14 cellular contexts compared by ENCODE assay signal in the genomic region with DNA sequence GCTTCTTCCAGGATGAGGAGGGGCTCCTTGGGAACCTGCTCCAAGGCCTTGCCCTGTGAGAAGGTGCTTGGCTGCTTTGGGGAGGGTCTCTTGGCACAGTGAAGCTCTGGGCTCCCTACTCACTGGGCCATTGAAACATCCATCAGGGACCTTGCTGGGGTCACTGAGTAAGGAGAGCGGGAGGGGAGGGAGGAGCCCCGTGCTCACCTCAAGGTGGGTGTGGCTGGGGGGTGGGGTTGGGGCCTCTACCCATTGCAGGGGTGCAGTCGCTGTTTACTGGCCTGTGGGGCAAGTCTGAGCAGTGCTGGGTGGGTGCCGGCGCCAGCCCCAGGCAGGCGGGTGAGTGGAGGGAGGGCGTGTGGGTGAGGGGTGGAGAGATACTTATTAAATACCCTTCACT. TPM values are rescaled to one million over a fixed set of nuclear protein-coding genes. Genes with fewer than 3 reads are reported as not detected.
A peak's percentile ranks its signal among the peaks of the same experiment; 100 is the strongest.
DNase-seq lines count a peak whose midpoint lies in the region; ATAC-seq and TF ChIP-seq lines count a peak whose summit lies in the region.
"Had no signal": no experiment of that assay in that cellular context is flagged by ENCODE, and none has a peak within 500 bp of the region (broad histone marks: within the 10 kb centered on the region; RNA-seq: fewer than 3 reads in every experiment).

No MANE protein-coding gene starts in this region.

- no peak for DNase-seq in activated naive CD4-positive, alpha-beta T cell (lab: John Stamatoyannopoulos, UW)
- DNase-seq in WTC11 (ENCODE audit: low spot score): no peak
- peak in 1 of 2 donors; percentile 71 for DNase-seq in left colon
- DNase-seq in mesothelial cell of epicardium (ENCODE audit: low spot score in 2 of 2, unreplicated experiment in 2 of 2): no peak
- no peak for DNase-seq in left lobe of liver (ENCODE audit: low spot score)
- DNase-seq in head of caudate nucleus: no peak
- DNase-seq: activated T-cell treated with anti-CD3 and anti-CD28 coated beads for 4 hours had no signal

- peak overlapping the region; percentile 59 for H3K27ac Mint-ChIP-seq in activated naive CD4-positive, alpha-beta T cell treated with anti-CD3 and anti-CD28 coated beads, Interleukin-2, amount 50 U/mL, for 24 hours
- 0 out of 2 replicates have a peak overlapping the region, but pooled peaks have one; percentile 87 for H3K27ac Mint-ChIP-seq in WTC11
- no peak overlapping the region for H3K27ac Mint-ChIP-seq in mesothelial cell of epicardium
- H3K27ac Mint-ChIP-seq: progenitor cell of endocrine pancreas had no signal

- ATAC-seq in WTC11: peak; percentile 46
- ATAC-seq in left colon: peak; percentile 71
- ATAC-seq in left lobe of liver: no peak
- ATAC-seq: activated CD4-positive, CD25-positive, alpha-beta regulatory T cell treated with anti-CD3 and anti-CD28 coated beads, Interleukin-2, amount 50 U/mL, for 24 hours had no signal

- WGBS in urinary bladder: 67% methylated on average over 7 of the region's 7 CpGs

- H3K4me3 ChIP-seq in urinary bladder (ENCODE audit: low read depth, low read length): no peak overlapping the region

- H3K27me3 Mint-ChIP-seq in activated naive CD4-positive, alpha-beta T cell treated with anti-CD3 and anti-CD28 coated beads, Interleukin-2, amount 50 U/mL, for 24 hours: no peaks in the 10 kb centered on the region
- H3K27me3 Mint-ChIP-seq in WTC11 (ENCODE audit: low read depth) (peaks cover 2% of the 10 kb centered on the region; the same call in 1 of the 2 replicates), mesothelial cell of epicardium (ENCODE audit: low read depth) (no peaks in the 10 kb centered on the region)

- H3K4me1 ChIP-seq in urinary bladder (ENCODE audit: insufficient read depth): no peaks in the 10 kb centered on the region

- no peak overlapping the region for H3K4me3 Mint-ChIP-seq in activated naive CD4-positive, alpha-beta T cell treated with anti-CD3 and anti-CD28 coated beads, Interleukin-2, amount 50 U/mL, for 24 hours
- no peak overlapping the region for H3K4me3 Mint-ChIP-seq in WTC11
- no peak overlapping the region for H3K4me3 Mint-ChIP-seq in mesothelial cell of epicardium

- intact Hi-C loops in left colon (cut with DNase I, micrococcal nuclease): no loop called here
- intact Hi-C loops in head of caudate nucleus (cut with DNase I): loop anchor here (10.0 kb wide), 1 partner anchor 53 kb away; no protein-coding TSS in a partner anchor

- CTCF ChIA-PET in WTC11 (lab: Charles Lee): interaction anchor here (0.6 to 2.8 kb wide), 7 partner anchors 8 to 1158 kb away, joined by 3 to 62 read pairs (median 14); no protein-coding TSS in a partner anchor

- POLR2A ChIA-PET in WTC11 (lab: Charles Lee): interaction anchor here (1.1 kb wide), 1 partner anchor 28 kb away, joined by 3 read pairs; no protein-coding TSS in a partner anchor

- H3K36me3 ChIP-seq in urinary bladder (ENCODE audit: insufficient read depth): no peaks in the 10 kb centered on the region

- H3K36me3 Mint-ChIP-seq in activated naive CD4-positive, alpha-beta T cell treated with anti-CD3 and anti-CD28 coated beads, Interleukin-2, amount 50 U/mL, for 24 hours: no peaks in the 10 kb centered on the region
- H3K36me3 Mint-ChIP-seq in WTC11: no peaks in the 10 kb centered on the region
- H3K36me3 Mint-ChIP-seq in mesothelial cell of epicardium: no peaks in the 10 kb centered on the region

- peak overlapping the region; percentile 31 for H3K27ac ChIP-seq in urinary bladder (ENCODE audit: low read depth)
- H3K27ac ChIP-seq: HL-60, KMS-11 had no signal

- H3K9me3 Mint-ChIP-seq in activated naive CD4-positive, alpha-beta T cell treated with anti-CD3 and anti-CD28 coated beads, Interleukin-2, amount 50 U/mL, for 24 hours: no peaks in the 10 kb centered on the region
- H3K9me3 Mint-ChIP-seq in WTC11 (no peaks in the 10 kb centered on the region), mesothelial cell of epicardium (no peaks in the 10 kb centered on the region)

- TF ChIP-seq CTCF in WTC11 (IDR thresholded peaks at IDR 0.05) (no peak), mesothelial cell of epicardium (IDR thresholded peaks at IDR 0.05; ENCODE audit: unreplicated experiment) (no peak)

- H3K4me1 Mint-ChIP-seq in activated naive CD4-positive, alpha-beta T cell treated with anti-CD3 and anti-CD28 coated beads, Interleukin-2, amount 50 U/mL, for 24 hours: peaks cover 46% of the 10 kb centered on the region
- peaks cover 55% of the 10 kb centered on the region for H3K4me1 Mint-ChIP-seq in WTC11
- H3K4me1 Mint-ChIP-seq in mesothelial cell of epicardium: peaks cover 25% of the 10 kb centered on the region

TF ChIP-seq in WTC11, 78 proteins besides CTCF, POLR2A, EP300 and RAD21:
- no peak for TF ChIP-seq CBFB (CRISPR knock-in tag; IDR thresholded peaks at IDR 0.05; ENCODE audit: low read depth)
- TF ChIP-seq JUN (CRISPR knock-in tag; IDR thresholded peaks at IDR 0.05): no peak
- TF ChIP-seq FOXP1 (CRISPR knock-in tag; IDR thresholded peaks at IDR 0.05; ENCODE audit: borderline replicate concordance): no peak
- TF ChIP-seq GRHL2 (CRISPR knock-in tag; IDR thresholded peaks at IDR 0.05; ENCODE audit: insufficient replicate concordance, severe bottlenecking): no peak
- no peak for TF ChIP-seq SOX15 (CRISPR knock-in tag; IDR thresholded peaks at IDR 0.05)
- TF ChIP-seq JAZF1 (CRISPR knock-in tag; IDR thresholded peaks at IDR 0.05): no peak
- no peak for TF ChIP-seq ZBTB21 (CRISPR knock-in tag; IDR thresholded peaks at IDR 0.05; ENCODE audit: borderline replicate concordance)
- TF ChIP-seq, protein P1, sequence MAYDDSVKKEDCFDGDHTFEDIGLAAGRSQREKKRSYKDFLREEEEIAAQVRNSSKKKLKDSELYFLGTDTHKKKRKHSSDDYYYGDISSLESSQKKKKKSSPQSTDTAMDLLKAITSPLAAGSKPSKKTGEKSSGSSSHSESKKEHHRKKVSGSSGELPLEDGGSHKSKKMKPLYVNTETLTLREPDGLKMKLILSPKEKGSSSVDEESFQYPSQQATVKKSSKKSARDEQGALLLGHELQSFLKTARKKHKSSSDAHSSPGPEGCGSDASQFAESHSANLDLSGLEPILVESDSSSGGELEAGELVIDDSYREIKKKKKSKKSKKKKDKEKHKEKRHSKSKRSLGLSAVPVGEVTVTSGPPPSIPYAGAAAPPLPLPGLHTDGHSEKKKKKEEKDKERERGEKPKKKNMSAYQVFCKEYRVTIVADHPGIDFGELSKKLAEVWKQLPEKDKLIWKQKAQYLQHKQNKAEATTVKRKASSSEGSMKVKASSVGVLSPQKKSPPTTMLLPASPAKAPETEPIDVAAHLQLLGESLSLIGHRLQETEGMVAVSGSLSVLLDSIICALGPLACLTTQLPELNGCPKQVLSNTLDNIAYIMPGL (CRISPR knock-in tag; IDR thresholded peaks at IDR 0.05): no peak
- TF ChIP-seq CREB1 (CRISPR knock-in tag; IDR thresholded peaks at IDR 0.05): no peak
- no peak for TF ChIP-seq ZNF121 (CRISPR knock-in tag; IDR thresholded peaks at IDR 0.05)
- TF ChIP-seq, protein P2, sequence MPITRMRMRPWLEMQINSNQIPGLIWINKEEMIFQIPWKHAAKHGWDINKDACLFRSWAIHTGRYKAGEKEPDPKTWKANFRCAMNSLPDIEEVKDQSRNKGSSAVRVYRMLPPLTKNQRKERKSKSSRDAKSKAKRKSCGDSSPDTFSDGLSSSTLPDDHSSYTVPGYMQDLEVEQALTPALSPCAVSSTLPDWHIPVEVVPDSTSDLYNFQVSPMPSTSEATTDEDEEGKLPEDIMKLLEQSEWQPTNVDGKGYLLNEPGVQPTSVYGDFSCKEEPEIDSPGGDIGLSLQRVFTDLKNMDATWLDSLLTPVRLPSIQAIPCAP (CRISPR knock-in tag; IDR thresholded peaks at IDR 0.05): no peak
- no peak for TF ChIP-seq TP53 (CRISPR knock-in tag; IDR thresholded peaks at IDR 0.05)
- TF ChIP-seq ZNF423 (CRISPR knock-in tag; IDR thresholded peaks at IDR 0.05): no peak

RNA-seq across cellular contexts. Expression of a gene that starts 9.9 kb away (rescaled TPM):
- total RNA-seq in WTC11 (2021): 0.55 to 0.87 TPM (median 0.80 TPM) in 3 replicates
- total RNA-seq in left colon: 10 to 100 TPM in 1 of 2 donors, 1 to 10 TPM in 1; 2.5 to 10.5 TPM
- 5.4 TPM for total RNA-seq in urinary bladder
- 5.0 TPM for polyA plus RNA-seq in urinary bladder
- total RNA-seq in mesothelial cell of epicardium: 0.07 TPM in 1 of 3 replicates, not detected in the others
- total RNA-seq in left lobe of liver: 0.13 TPM
- total RNA-seq: kidney epithelial cell, progenitor cell of endocrine pancreas had no signal

RNA-seq across cellular contexts. Expression of a gene that starts 48.2 kb away (rescaled TPM):
- total RNA-seq in WTC11 (2021): 155 to 172 TPM (median 162 TPM) in 3 replicates
- total RNA-seq in left colon: 100 to 1,000 TPM; 148 to 209 TPM
- 111 TPM for total RNA-seq in urinary bladder
- polyA plus RNA-seq in urinary bladder: 488 TPM
- 106 to 111 TPM (median 108 TPM) in 3 replicates for total RNA-seq in mesothelial cell of epicardium
- total RNA-seq in left lobe of liver: 501 TPM
